In genomic region chr12:2794736-2795289, GRCh38 we compare ENCODE assay signal across 8 cellular contexts. TPM values are rescaled to one million over a fixed set of nuclear protein-coding genes. Genes with fewer than 3 reads are reported as not detected.
DNase-seq lines count a peak whose midpoint lies in the region; ATAC-seq and TF ChIP-seq lines count a peak whose summit lies in the region.

Gene FKBP4 (plus strand): TSS chr12:2794970. CDS start chr12:2795140, 170 bp downstream.

- no peaks in the 10 kb centered on the region for H3K27me3 Mint-ChIP-seq in IgD-negative memory B cell
- no peaks in the 10 kb centered on the region for H3K27me3 Mint-ChIP-seq in naive B cell
- no peaks in the 10 kb centered on the region for H3K27me3 Mint-ChIP-seq in stimulated activated memory B cell treated with anti-CD40 and anti-IgM and Interleukin-4, amounts not matched to agents 10 μg/mL and 1 μg/mL and 100 μg/mL, for 72 hours

- peaks cover 35% of the 10 kb centered on the region; the same call in 1 of the 2 replicates for H3F3A ChIP-seq in PC-9 (ENCODE audit: insufficient read depth, low read depth)

- H3K9me3 ChIP-seq in PC-9 (ENCODE audit: insufficient read depth, low read depth) = no peaks in the 10 kb centered on the region
- H3K9me3 ChIP-seq in esophagus squamous epithelium = no peaks in the 10 kb centered on the region

- POLR2A ChIA-PET in PC-9 (lab: Charles Lee; ENCODE audit: unreplicated experiment) = no interaction called here

- intact Hi-C loops in PC-9 (cut with micrococcal nuclease; ENCODE audit: unreplicated experiment) (loop anchor here (1.0 kb wide), 1 partner anchor 17 kb away; the partner anchor contains the start of gene ITFG2), esophagus squamous epithelium (cut with DNase I) (no loop called here)

- peak within 1 kb of the TSS; percentile 43 to 97 (median 95) for H3K27ac Mint-ChIP-seq in IgD-negative memory B cell
- peak within 1 kb of the TSS; percentile 61 to 89 (median 82) for H3K27ac Mint-ChIP-seq in naive B cell
- peak within 1 kb of the TSS; percentile 74 for H3K27ac Mint-ChIP-seq in stimulated activated memory B cell treated with anti-CD40 and anti-IgM and Interleukin-4, amounts not matched to agents 10 μg/mL and 1 μg/mL and 100 μg/mL, for 72 hours

- H3K9me2 ChIP-seq in PC-9 (ENCODE audit: insufficient read depth) = no peaks in the 10 kb centered on the region

- 0% methylated on average over 6 to 14 of the region's 63 CpGs for WGBS in esophagus squamous epithelium, 2 donors

- ATAC-seq in GM21576 (IDR thresholded peaks at IDR 0.05; ENCODE audit: unreplicated experiment) (peak; percentile 82), naive B cell (ENCODE audit: low read depth in 2 of 2) (peak; percentile 87)
- ATAC-seq in stimulated activated memory B cell treated with anti-CD40 and anti-IgM and Interleukin-4, amounts not matched to agents 10 μg/mL and 1 μg/mL and 100 μg/mL, for 72 hours = peak; percentile 94

- H2AFZ ChIP-seq in PC-9 = peak within 1 kb of the TSS; percentile 80

- H3K4me1 Mint-ChIP-seq in IgD-negative memory B cell = peaks cover 11 to 14% (median 13%) of the 10 kb centered on the region in 3 donors
- H3K4me1 Mint-ChIP-seq in naive B cell = peaks cover 21 to 27% (median 21%) of the 10 kb centered on the region in 3 donors
- H3K4me1 Mint-ChIP-seq in stimulated activated memory B cell treated with anti-CD40 and anti-IgM and Interleukin-4, amounts not matched to agents 10 μg/mL and 1 μg/mL and 100 μg/mL, for 72 hours = peaks cover 22% of the 10 kb centered on the region

- peaks cover 30% of the 10 kb centered on the region for H3K36me3 ChIP-seq in PC-9 (ENCODE audit: low read depth)
- peaks cover 14 to 30% (median 15%) of the 10 kb centered on the region in 3 donors for H3K36me3 ChIP-seq in esophagus squamous epithelium

- peak in 2 of 4 donors; percentile 54 to 93 for TF ChIP-seq POLR2A in esophagus squamous epithelium (IDR thresholded peaks at IDR 0.05)

- CTCF ChIA-PET in PC-9 (lab: Charles Lee) = no interaction called here

- H4K20me1 ChIP-seq in PC-9 (ENCODE audit: insufficient read depth) = peaks cover 38% of the 10 kb centered on the region

- peaks cover 8% of the 10 kb centered on the region for H3K4me1 ChIP-seq in PC-9 (replicated peaks; ENCODE audit: insufficient read depth)
- peaks cover 0 to 49% (median 37%) of the 10 kb centered on the region in 3 donors for H3K4me1 ChIP-seq in esophagus squamous epithelium

- peaks cover 6% of the 10 kb centered on the region; the same call in 1 of the 2 replicates for H3K27me3 ChIP-seq in PC-9 (ENCODE audit: insufficient read depth, low read depth)
- no peaks in the 10 kb centered on the region for H3K27me3 ChIP-seq in esophagus squamous epithelium

- peak within 1 kb of the TSS; percentile 60 for H3K4me3 ChIP-seq in PC-9
- H3K4me3 ChIP-seq in esophagus squamous epithelium = peak within 1 kb of the TSS; percentile 66 to 96 (median 94)

- H3K36me3 Mint-ChIP-seq in IgD-negative memory B cell = no peaks in the 10 kb centered on the region
- H3K36me3 Mint-ChIP-seq in naive B cell = peaks cover 0 to 8% of the 10 kb centered on the region in 2 donors
- peaks cover 27% of the 10 kb centered on the region for H3K36me3 Mint-ChIP-seq in stimulated activated memory B cell treated with anti-CD40 and anti-IgM and Interleukin-4, amounts not matched to agents 10 μg/mL and 1 μg/mL and 100 μg/mL, for 72 hours

- DNase-seq in DMS79 (lab: John Stamatoyannopoulos, UW) = peak; percentile 26
- DNase-seq in PC-9 = peak; percentile 62 to 91
- peak; percentile 83 for DNase-seq in activated T-helper 1 cell treated with Interleukin-2 at 50 U/mL for 16 hours (ENCODE audit: low read depth)
- peak; percentile 46 for DNase-seq in esophagus squamous epithelium (lab: John Stamatoyannopoulos, UW)
- peak; percentile 85 for DNase-seq in naive B cell

- no peak within 1 kb of the TSS for H3K27ac ChIP-seq in PC-9
- peak within 1 kb of the TSS; percentile 88 to 95 (median 92) for H3K27ac ChIP-seq in esophagus squamous epithelium

- H3K9me3 Mint-ChIP-seq in IgD-negative memory B cell = no peaks in the 10 kb centered on the region
- no peaks in the 10 kb centered on the region for H3K9me3 Mint-ChIP-seq in naive B cell
- H3K9me3 Mint-ChIP-seq in stimulated activated memory B cell treated with anti-CD40 and anti-IgM and Interleukin-4, amounts not matched to agents 10 μg/mL and 1 μg/mL and 100 μg/mL, for 72 hours = no peaks in the 10 kb centered on the region

- no TSS peak for BruUV-seq in PC-9 (replicated peaks; lab: Mats Ljungman, UMichigan)

- H3K4me2 ChIP-seq in PC-9 = peak within 1 kb of the TSS; percentile 84

- TF ChIP-seq CTCF in PC-9 (conservative IDR thresholded peaks at IDR 0.05) (no peak), esophagus squamous epithelium (IDR thresholded peaks at IDR 0.05) (peak in 1 of 6 experiments; percentile 14)

- H3K4me3 Mint-ChIP-seq in IgD-negative memory B cell (peak within 1 kb of the TSS; percentile 89 to 97 (median 96)), naive B cell (peak within 1 kb of the TSS; percentile 86 to 98 (median 94))
- H3K4me3 Mint-ChIP-seq in stimulated activated memory B cell treated with anti-CD40 and anti-IgM and Interleukin-4, amounts not matched to agents 10 μg/mL and 1 μg/mL and 100 μg/mL, for 72 hours = peak within 1 kb of the TSS; percentile 89

- H3K79me2 ChIP-seq in PC-9 (ENCODE audit: low read depth) = peaks cover 29% of the 10 kb centered on the region

RNA-seq across cellular contexts. Expression of gene FKBP4, which starts in this region (rescaled TPM):
- 31.9 TPM for polyA plus RNA-seq in IgD-negative memory B cell
- 189 and 226 TPM in 2 replicates for total RNA-seq in PC-9 (2021)
- 10 to 100 TPM; 55.9 to 86.2 (median 62.8) TPM for total RNA-seq in esophagus squamous epithelium
- polyA plus RNA-seq in naive B cell (ENCODE audit: low read depth in 6 of 6) = 10 to 100 TPM; 29.4 to 40.7 (median 37.4) TPM

Comparison
In these comparisons a context has a peak if more than half of its experiments do, and no peak if none do; other contexts are left out.
1. DNase-seq: peak in every context shown above with its lines; median percentile 85 in naive B cell; 83 in activated T-helper 1 cell treated with Interleukin-2 at 50 U/mL for 16 hours; 76 in PC-9; 46 in esophagus squamous epithelium; 26 in DMS79.